Comparison of ENCODE assay signal across 8 cellular contexts in genomic region chr1:205711105-205712048, GRCh38.
DNase-seq lines count a peak whose midpoint lies in the region; ATAC-seq and TF ChIP-seq lines count a peak whose summit lies in the region.

No MANE protein-coding gene starts in this region.

- peaks cover 24 to 35% of the 10 kb centered on the region in 2 donors for H3K4me1 Mint-ChIP-seq in stimulated activated naive B cell treated with anti-CD40 and anti-IgM and Interleukin-4, amounts not matched to agents 10 μg/mL and 1 μg/mL and 100 μg/mL, for 72 hours

- ATAC-seq in HG03442 (IDR thresholded peaks at IDR 0.05; ENCODE audit: unreplicated experiment) (peak; percentile 61), GM18505 (IDR thresholded peaks at IDR 0.05; ENCODE audit: unreplicated experiment) (no peak)
- peak; percentile 95 to 96 for ATAC-seq in stimulated activated naive B cell treated with anti-CD40 and anti-IgM and Interleukin-4, amounts not matched to agents 10 μg/mL and 1 μg/mL and 100 μg/mL, for 72 hours (replicated peaks)

- H3K4me3 Mint-ChIP-seq in stimulated activated naive B cell treated with anti-CD40 and anti-IgM and Interleukin-4, amounts not matched to agents 10 μg/mL and 1 μg/mL and 100 μg/mL, for 72 hours = no peak overlapping the region

- no peak for TF ChIP-seq POLR2A in GM18505 (IDR thresholded peaks at IDR 0.05; ENCODE audit: borderline replicate concordance, extremely low read depth, insufficient read depth, insufficient read length)

- no peak overlapping the region for H3K4me3 ChIP-seq in muscle layer of colon (ENCODE audit: low read depth in 1 of 2, low read length in 2 of 2)

- no peaks in the 10 kb centered on the region for H3K9me3 Mint-ChIP-seq in stimulated activated naive B cell treated with anti-CD40 and anti-IgM and Interleukin-4, amounts not matched to agents 10 μg/mL and 1 μg/mL and 100 μg/mL, for 72 hours

- H3K9me3 ChIP-seq in muscle layer of colon (ENCODE audit: low read length) = no peaks in the 10 kb centered on the region

- peak overlapping the region; percentile 37 for H3K27ac Mint-ChIP-seq in stimulated activated naive B cell treated with anti-CD40 and anti-IgM and Interleukin-4, amounts not matched to agents 10 μg/mL and 1 μg/mL and 100 μg/mL, for 72 hours

- no peaks in the 10 kb centered on the region for H3K27me3 Mint-ChIP-seq in stimulated activated naive B cell treated with anti-CD40 and anti-IgM and Interleukin-4, amounts not matched to agents 10 μg/mL and 1 μg/mL and 100 μg/mL, for 72 hours

- peak overlapping the region; percentile 32 for H3K27ac ChIP-seq in muscle layer of colon (ENCODE audit: low read depth, low read length)

- H3K4me1 ChIP-seq in muscle layer of colon (ENCODE audit: insufficient read depth, low read length) = peaks cover 9% of the 10 kb centered on the region

- H3K9ac ChIP-seq in muscle layer of colon (ENCODE audit: low read length) = no peak overlapping the region

- peaks cover 14 to 39% of the 10 kb centered on the region in 2 donors for H3K36me3 Mint-ChIP-seq in stimulated activated naive B cell treated with anti-CD40 and anti-IgM and Interleukin-4, amounts not matched to agents 10 μg/mL and 1 μg/mL and 100 μg/mL, for 72 hours

- DNase-seq in ELR (ENCODE audit: low read depth) = peak; percentile 87
- DNase-seq in NCI-H69 (lab: John Stamatoyannopoulos, UW) = peak; percentile 86
- DNase-seq in activated CD4-positive, alpha-beta T cell treated with anti-CD3 and anti-CD28 coated beads, Interleukin-2, amount 50 U/mL, for 48 hours = peak; percentile 32 to 62
- DNase-seq in epidermal melanocyte (ENCODE audit: insufficient read length, low spot score) = peak; percentile 59
- DNase-seq in stimulated activated naive B cell treated with anti-CD40 and anti-IgM and Interleukin-4, amounts not matched to agents 10 μg/mL and 1 μg/mL and 100 μg/mL, for 72 hours = peak; percentile 50

- peaks cover 18% of the 10 kb centered on the region for H3K36me3 ChIP-seq in muscle layer of colon (ENCODE audit: insufficient read depth, low read length)

- no peaks in the 10 kb centered on the region for H3K27me3 ChIP-seq in muscle layer of colon (ENCODE audit: control insufficient read depth in 1 of 2, insufficient read depth in 2 of 2, low read length in 2 of 2)
